ENCODE assay signal across 8 cellular contexts in genomic region chr19:57362419-57362818, GRCh38. TPM values are rescaled to one million over a fixed set of nuclear protein-coding genes. Genes with fewer than 3 reads are reported as not detected.
A peak's percentile ranks its signal among the peaks of the same experiment; 100 is the strongest.
DNase-seq lines count a peak whose midpoint lies in the region; TF ChIP-seq lines count a peak whose summit lies in the region.

No MANE protein-coding gene starts in this region.

- H3K4me1 ChIP-seq in ascending aorta, result no peaks in the 10 kb centered on the region
- H3K4me1 ChIP-seq in thymus (ENCODE audit: control insufficient read depth, insufficient read depth, low read length), result peaks cover 11% of the 10 kb centered on the region

- intact Hi-C loops in activated CD4-positive, alpha-beta T cell treated with anti-CD3 and anti-CD28 coated beads, Interleukin-2, amount 10 ng/mL, durations not matched to agents 24 days and 14 days (cut with micrococcal nuclease), result loop anchor here (2.0 to 5.0 kb wide), 2 partner anchors 72 to 1220 kb away; partner anchors contain the start of genes ZNF444 and ZNF749
- intact Hi-C loops in ascending aorta (cut with DNase I), result loop anchor here (2.0 kb wide), 2 partner anchors 72 to 164 kb away; partner anchors contain the start of genes ZNF549 and ZNF749

- H3K4me3 ChIP-seq in ascending aorta (peak overlapping the region; percentile 41 to 87), thymus (ENCODE audit: low read length) (peak overlapping the region; percentile 70)

- TF ChIP-seq CTCF in ascending aorta (IDR thresholded peaks at IDR 0.05), result no peak

- H3K4me1 Mint-ChIP-seq in activated CD4-positive, alpha-beta T cell treated with anti-CD3 and anti-CD28 coated beads, Interleukin-2, amount 10 ng/mL, durations not matched to agents 24 days and 14 days, result peaks cover 14% of the 10 kb centered on the region

- peak overlapping the region; percentile 92 for H3K27ac Mint-ChIP-seq in activated CD4-positive, alpha-beta T cell treated with anti-CD3 and anti-CD28 coated beads, Interleukin-2, amount 10 ng/mL, durations not matched to agents 24 days and 14 days

- no peak for DNase-seq in activated CD4-positive, alpha-beta T cell treated with anti-CD3 and anti-CD28 coated beads, Interleukin-2, amount 10 ng/mL, durations not matched to agents 24 days and 14 days
- no peak for DNase-seq in activated CD4-positive, alpha-beta T cell treated with anti-CD3 and anti-CD28 coated beads for 48 hours
- DNase-seq in ascending aorta (ENCODE audit: low spot score in 2 of 2) (no peak), 8988T (no peak), ACHN (no peak)
- DNase-seq in stimulated activated CD4-positive, alpha-beta T cell treated with anti-CD3 and anti-CD28 coated beads, Interleukin-1b, Interleukin-23, amount 100 ng/mL, for 48 hours, result no peak

- peaks cover 43% of the 10 kb centered on the region for H3K36me3 Mint-ChIP-seq in activated CD4-positive, alpha-beta T cell treated with anti-CD3 and anti-CD28 coated beads, Interleukin-2, amount 10 ng/mL, durations not matched to agents 24 days and 14 days (ENCODE audit: low read depth)

- peaks cover 15 to 29% of the 10 kb centered on the region in 2 donors for H3K36me3 ChIP-seq in ascending aorta
- peaks cover 15% of the 10 kb centered on the region for H3K36me3 ChIP-seq in thymus (ENCODE audit: control insufficient read depth, insufficient read depth)

- peaks cover 3% of the 10 kb centered on the region for H3K27me3 Mint-ChIP-seq in activated CD4-positive, alpha-beta T cell treated with anti-CD3 and anti-CD28 coated beads, Interleukin-2, amount 10 ng/mL, durations not matched to agents 24 days and 14 days

- H3K27ac ChIP-seq in ascending aorta (peak overlapping the region; percentile 74 to 95), layer of hippocampus (ENCODE audit: low read depth, low read length) (peak overlapping the region; percentile 88), thymus (ENCODE audit: low read depth) (no peak overlapping the region)

- in situ Hi-C loops in ACHN (cut with HindIII; ENCODE audit: low pct_ligation_motif_present, low pct_unique_long_range_greater_than_20kb, low sequenced_read_pairs), result no loop called here

- no peaks in the 10 kb centered on the region for H3K27me3 ChIP-seq in ascending aorta
- H3K27me3 ChIP-seq in layer of hippocampus (ENCODE audit: control insufficient read depth, insufficient read depth, low read length), result no peaks in the 10 kb centered on the region
- H3K27me3 ChIP-seq in thymus (ENCODE audit: control insufficient read depth, insufficient read depth), result no peaks in the 10 kb centered on the region

- 95% methylated on average over 2 of the region's 2 CpGs for WGBS in thymus

- H3K9me3 Mint-ChIP-seq in activated CD4-positive, alpha-beta T cell treated with anti-CD3 and anti-CD28 coated beads, Interleukin-2, amount 10 ng/mL, durations not matched to agents 24 days and 14 days, result peaks cover 21% of the 10 kb centered on the region

- H3K9me3 ChIP-seq in ascending aorta (peaks cover 36 to 75% of the 10 kb centered on the region in 2 donors), thymus (ENCODE audit: control insufficient read depth) (no peaks in the 10 kb centered on the region)

- no peak overlapping the region for H3K4me3 Mint-ChIP-seq in activated CD4-positive, alpha-beta T cell treated with anti-CD3 and anti-CD28 coated beads, Interleukin-2, amount 10 ng/mL, durations not matched to agents 24 days and 14 days

RNA-seq across cellular contexts. Expression of gene TRAPPC2B, which starts 0.9 kb away (rescaled TPM):
- 4.1 and 4.3 TPM in 2 replicates for total RNA-seq in activated CD4-positive, alpha-beta T cell treated with anti-CD3 and anti-CD28 coated beads, Interleukin-2, amount 10 ng/mL, durations not matched to agents 24 days and 14 days
- total RNA-seq in ascending aorta, result 1.8 TPM
- polyA plus RNA-seq in thymus, result 42.2 TPM

RNA-seq across cellular contexts. Expression of gene ZNF547, which starts 0.9 kb away (rescaled TPM):
- total RNA-seq in activated CD4-positive, alpha-beta T cell treated with anti-CD3 and anti-CD28 coated beads, Interleukin-2, amount 10 ng/mL, durations not matched to agents 24 days and 14 days, result 1.3 and 1.6 TPM in 2 replicates
- total RNA-seq in ascending aorta, result not detected
- 7.2 TPM for polyA plus RNA-seq in thymus

RNA-seq across cellular contexts. Expression of gene ZNF304, which starts 11.3 kb away (rescaled TPM):
- total RNA-seq in activated CD4-positive, alpha-beta T cell treated with anti-CD3 and anti-CD28 coated beads, Interleukin-2, amount 10 ng/mL, durations not matched to agents 24 days and 14 days, result 5.3 and 5.8 TPM in 2 replicates
- total RNA-seq in ascending aorta, result 5.9 TPM
- 7.9 TPM for polyA plus RNA-seq in thymus

RNA-seq across cellular contexts. Expression of gene ZNF548, which starts 27.2 kb away (rescaled TPM):
- 10.6 and 12.7 TPM in 2 replicates for total RNA-seq in activated CD4-positive, alpha-beta T cell treated with anti-CD3 and anti-CD28 coated beads, Interleukin-2, amount 10 ng/mL, durations not matched to agents 24 days and 14 days
- total RNA-seq in ascending aorta, result 0.96 TPM
- 26.4 TPM for polyA plus RNA-seq in thymus

RNA-seq across cellular contexts. Expression of gene ZNF543, which starts 42.1 kb away (rescaled TPM):
- 4.9 and 5.3 TPM in 2 replicates for total RNA-seq in activated CD4-positive, alpha-beta T cell treated with anti-CD3 and anti-CD28 coated beads, Interleukin-2, amount 10 ng/mL, durations not matched to agents 24 days and 14 days
- 4.5 TPM for total RNA-seq in ascending aorta
- 3.9 TPM for polyA plus RNA-seq in thymus
